Comparison of ENCODE assay signal across 29 cellular contexts in the genomic region with DNA sequence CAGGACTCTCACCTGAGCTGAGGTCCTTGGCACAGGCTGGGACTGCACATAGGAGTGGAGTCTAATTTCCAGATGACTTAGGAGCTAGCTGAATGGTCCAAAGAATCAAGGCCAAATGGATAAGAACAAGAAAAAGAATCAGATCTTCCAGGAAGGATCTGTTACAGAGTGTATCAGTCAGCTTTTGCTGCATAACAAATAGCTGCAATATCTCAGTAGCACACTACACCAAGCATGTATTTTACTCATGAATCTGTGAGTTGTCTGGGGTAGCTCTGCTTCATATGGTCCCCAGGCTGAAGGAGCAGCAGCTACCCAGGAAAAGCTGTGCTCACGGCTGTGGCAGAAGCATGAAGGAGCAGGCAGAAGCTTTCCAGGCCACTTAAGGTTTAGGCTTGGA.
"Had no signal": no experiment of that assay in that cellular context is flagged by ENCODE, and none has a peak within 500 bp of the region (broad histone marks: within the 10 kb centered on the region; RNA-seq: fewer than 3 reads in every experiment).

No MANE protein-coding gene starts in this region.

- H3K27me3 ChIP-seq: colonic mucosa, gastrocnemius medialis had no signal

- H3K27ac ChIP-seq: colonic mucosa, coronary artery, dorsolateral prefrontal cortex, epithelial cell of prostate, esophagus muscularis mucosa, esophagus squamous epithelium, foreskin keratinocyte, gastrocnemius medialis, gastroesophageal sphincter, heart left ventricle, heart right ventricle had no signal

- H3K36me3 ChIP-seq: colonic mucosa, esophagus muscularis mucosa, esophagus squamous epithelium, gastrocnemius medialis, gastroesophageal sphincter, heart left ventricle, heart right ventricle had no signal

- ATAC-seq: effector memory CD8-positive, alpha-beta T cell; esophagus mucosa; gastroesophageal sphincter had no signal

- H3K27ac Mint-ChIP-seq: dendritic cell treated with granulocyte-macrophage colony-stimulating factor and Interleukin-4, amounts not matched to agents 40 ng/mL and 50 ng/mL, for 4 days; effector memory CD8-positive, alpha-beta T cell; endodermal cell had no signal

- DNase-seq: colonic mucosa; cortex of kidney; dermis blood vessel endothelial cell; dorsolateral prefrontal cortex; effector CD4-positive, alpha-beta T cell; effector CD8-positive, alpha-beta T cell; effector memory CD4-positive, alpha-beta T cell; effector memory CD8-positive, alpha-beta T cell; endodermal cell; erythroblast; esophagus squamous epithelium; foreskin fibroblast; foreskin keratinocyte; foreskin melanocyte; gastrocnemius medialis; glutamatergic neuron; head of caudate nucleus; heart left ventricle; heart right ventricle had no signal

- H3K9me3 Mint-ChIP-seq: effector memory CD8-positive, alpha-beta T cell; endodermal cell had no signal

- H3K4me1 Mint-ChIP-seq: endodermal cell had no signal

- FAIRE-seq: colon, endometrium, endothelial cell of umbilical vein, frontal cortex had no signal

- H3K4me3 Mint-ChIP-seq: dendritic cell treated with granulocyte-macrophage colony-stimulating factor and Interleukin-4, amounts not matched to agents 40 ng/mL and 50 ng/mL, for 4 days; effector memory CD8-positive, alpha-beta T cell; endodermal cell had no signal

- H3K9me3 ChIP-seq: colonic mucosa, esophagus squamous epithelium, gastrocnemius medialis had no signal

- H3K4me3 ChIP-seq: colonic mucosa, coronary artery, dorsolateral prefrontal cortex, esophagus muscularis mucosa, esophagus squamous epithelium, gastrocnemius medialis, gastroesophageal sphincter, heart left ventricle, heart right ventricle had no signal

- H3K4me1 ChIP-seq: colonic mucosa, esophagus squamous epithelium, foreskin keratinocyte, gastroesophageal sphincter had no signal
